23 cellular contexts compared by ENCODE assay signal in genomic region chr5:5511904-5512416, GRCh38.
A peak's percentile ranks its signal among the peaks of the same experiment; 100 is the strongest.
DNase-seq lines count a peak whose midpoint lies in the region; ATAC-seq and TF ChIP-seq lines count a peak whose summit lies in the region.
"Had no signal": no experiment of that assay in that cellular context is flagged by ENCODE, and none has a peak within 500 bp of the region (broad histone marks: within the 10 kb centered on the region; RNA-seq: fewer than 3 reads in every experiment).

No MANE protein-coding gene starts in this region.

- WGBS in SK-N-SH (ENCODE audit: low lambda C conversion rate), result 57% methylated on average over 5 of the region's 11 CpGs

- H3K9me2 ChIP-seq in SK-N-SH, result no peaks in the 10 kb centered on the region

- H2AFZ ChIP-seq in SK-N-SH (ENCODE audit: low read depth), result no peak overlapping the region
- H2AFZ ChIP-seq: GM23338 had no signal

- H3K27me3 ChIP-seq in SK-N-SH (ENCODE audit: insufficient read depth), result no peaks in the 10 kb centered on the region
- H3K27me3 ChIP-seq in tibial artery, result no peaks in the 10 kb centered on the region
- H3K27me3 ChIP-seq: BE2C; BLaER1 treated with 17β-estradiol and CSF1 and Interleukin-3, amounts not matched to agents 10 nM and 100 nM had no signal

- no peaks in the 10 kb centered on the region for H4K20me1 ChIP-seq in SK-N-SH (ENCODE audit: insufficient read depth)
- H4K20me1 ChIP-seq: BLaER1 treated with 17β-estradiol and CSF1 and Interleukin-3, amounts not matched to agents 10 nM and 100 nM had no signal

- H3K4me3 Mint-ChIP-seq in stimulated activated naive B cell treated with anti-CD40 and anti-IgM and Interleukin-4, amounts not matched to agents 10 μg/mL and 1 μg/mL and 100 μg/mL, for 72 hours, result no peak overlapping the region
- H3K4me3 Mint-ChIP-seq in natural killer cell treated with Interleukin-12 subunit alpha and Interleukin-12 subunit beta and Interleukin-15 and Interleukin-18, amount 100 ng/mL, for 72 hours, result no peak overlapping the region
- H3K4me3 Mint-ChIP-seq: CD14-positive monocyte; CD4-positive, alpha-beta T cell; CD8-positive, alpha-beta memory T cell; GM23338 had no signal

- TF ChIP-seq EP300 in SK-N-SH (IDR thresholded peaks at IDR 0.05; ENCODE audit: borderline replicate concordance in 1 of 2, low read depth in 1 of 2, low read length in 1 of 2), result no peak

- H3K36me3 ChIP-seq in SK-N-SH (replicated peaks in 1 of 2; ENCODE audit: control insufficient read depth in 1 of 2, insufficient read depth in 2 of 2, low read length in 1 of 2) (no peaks in the 10 kb centered on the region), tibial artery (no peaks in the 10 kb centered on the region)
- H3K36me3 ChIP-seq: BE2C; BLaER1 treated with 17β-estradiol and CSF1 and Interleukin-3, amounts not matched to agents 10 nM and 100 nM had no signal

- H3K4me1 Mint-ChIP-seq in stimulated activated naive B cell treated with anti-CD40 and anti-IgM and Interleukin-4, amounts not matched to agents 10 μg/mL and 1 μg/mL and 100 μg/mL, for 72 hours, result no peaks in the 10 kb centered on the region
- no peaks in the 10 kb centered on the region for H3K4me1 Mint-ChIP-seq in natural killer cell treated with Interleukin-12 subunit alpha and Interleukin-12 subunit beta and Interleukin-15 and Interleukin-18, amount 100 ng/mL, for 72 hours (ENCODE audit: low read depth in 2 of 2)
- H3K4me1 Mint-ChIP-seq: CD14-positive monocyte; CD8-positive, alpha-beta memory T cell; GM23338 had no signal

- H3K27ac Mint-ChIP-seq in stimulated activated naive B cell treated with anti-CD40 and anti-IgM and Interleukin-4, amounts not matched to agents 10 μg/mL and 1 μg/mL and 100 μg/mL, for 72 hours, result no peak overlapping the region
- no peak overlapping the region for H3K27ac Mint-ChIP-seq in natural killer cell treated with Interleukin-12 subunit alpha and Interleukin-12 subunit beta and Interleukin-15 and Interleukin-18, amount 100 ng/mL, for 72 hours
- H3K27ac Mint-ChIP-seq: CD14-positive monocyte; CD4-positive, alpha-beta T cell; CD8-positive, alpha-beta memory T cell; GM23338 had no signal

- H3K4me3 ChIP-seq in SK-N-SH (ENCODE audit: low read depth in 2 of 2, low read length in 1 of 2) (no peak overlapping the region), tibial artery (no peak overlapping the region)
- H3K4me3 ChIP-seq: A549; BLaER1 treated with 17β-estradiol and CSF1 and Interleukin-3, amounts not matched to agents 10 nM and 100 nM; GM12878; GM23338 had no signal

- H3F3A ChIP-seq in SK-N-SH (replicated peaks; ENCODE audit: insufficient read depth), result no peaks in the 10 kb centered on the region

- no peak overlapping the region for H3K9ac ChIP-seq in SK-N-SH
- H3K9ac ChIP-seq: BLaER1 treated with 17β-estradiol and CSF1 and Interleukin-3, amounts not matched to agents 10 nM and 100 nM had no signal

- H3K4me1 ChIP-seq in SK-N-SH (ENCODE audit: control insufficient read depth in 1 of 2, insufficient read depth in 2 of 2, low read depth in 1 of 2, low read length in 1 of 2) (peaks cover 0 to 23% of the 10 kb centered on the region in 2 experiments; a peak in 2 of 4 replicates), tibial artery (no peaks in the 10 kb centered on the region)
- H3K4me1 ChIP-seq: A549 had no signal

- H3K27ac ChIP-seq in SK-N-SH (ENCODE audit: low read depth in 2 of 2, low read length in 1 of 2) (peak overlapping the region in 1 of 2 experiments; percentile 99; a peak in 2 of 4 replicates), tibial artery (no peak overlapping the region)
- H3K27ac ChIP-seq: A549; BLaER1 treated with 17β-estradiol and CSF1 and Interleukin-3, amounts not matched to agents 10 nM and 100 nM had no signal

- H3K27me3 Mint-ChIP-seq in stimulated activated naive B cell treated with anti-CD40 and anti-IgM and Interleukin-4, amounts not matched to agents 10 μg/mL and 1 μg/mL and 100 μg/mL, for 72 hours, result peaks cover 37 to 58% of the 10 kb centered on the region in 2 donors
- peaks cover 38 to 40% of the 10 kb centered on the region in 2 donors for H3K27me3 Mint-ChIP-seq in natural killer cell treated with Interleukin-12 subunit alpha and Interleukin-12 subunit beta and Interleukin-15 and Interleukin-18, amount 100 ng/mL, for 72 hours

- intact Hi-C loops in tibial artery (cut with DNase I; ENCODE audit: low total_unique reads), result no loop called here

- H3K79me2 ChIP-seq in SK-N-SH (ENCODE audit: insufficient read depth), result no peaks in the 10 kb centered on the region

- no peak for ATAC-seq in SK-N-SH treated with all-trans-retinoic acid at 6 μM for 48 hours
- ATAC-seq in stimulated activated naive B cell treated with anti-CD40 and anti-IgM and Interleukin-4, amounts not matched to agents 10 μg/mL and 1 μg/mL and 100 μg/mL, for 72 hours (replicated peaks), result peak; percentile 52 to 57
- ATAC-seq in natural killer cell treated with Interleukin-12 subunit alpha and Interleukin-12 subunit beta and Interleukin-15 and Interleukin-18, amount 100 ng/mL, for 72 hours, result no peak
- ATAC-seq: A549, GM12878, GM23338 had no signal

- no peak overlapping the region for H3K4me2 ChIP-seq in SK-N-SH
- H3K4me2 ChIP-seq: A549; BLaER1 treated with 17β-estradiol and CSF1 and Interleukin-3, amounts not matched to agents 10 nM and 100 nM; GM23338 had no signal

- H3K9me3 ChIP-seq in SK-N-SH (no peaks in the 10 kb centered on the region), tibial artery (no peaks in the 10 kb centered on the region)
- H3K9me3 ChIP-seq: A549; BE2C; BLaER1 treated with 17β-estradiol and CSF1 and Interleukin-3, amounts not matched to agents 10 nM and 100 nM had no signal

- no peak for TF ChIP-seq CTCF in SK-N-SH (IDR thresholded peaks at IDR 0.05)
- no peak for TF ChIP-seq CTCF in tibial artery (IDR thresholded peaks at IDR 0.05)

- DNase-seq in SK-N-SH (peak; percentile 32), islet precursor cell (peak; percentile 16), tibial artery (no peak), occipital lobe (lab: John Stamatoyannopoulos, UW) (no peak)
- no peak for DNase-seq in stimulated activated naive B cell treated with anti-CD40 and anti-IgM and Interleukin-4, amounts not matched to agents 10 μg/mL and 1 μg/mL and 100 μg/mL, for 72 hours
- DNase-seq in natural killer cell treated with Interleukin-12 subunit alpha and Interleukin-12 subunit beta and Interleukin-15 and Interleukin-18, amount 100 ng/mL, for 72 hours (ENCODE audit: low spot score), result no peak
- DNase-seq: 8988T; ACHN; AML-193; BE2C; CD4-positive, alpha-beta T cell; CD8-positive, alpha-beta memory T cell; DMS 273 treated with DMSO at 0.1 percent for 48 hours; DMS79; EL; GDM1; HCEC 1CT had no signal

- no peaks in the 10 kb centered on the region for H3K36me3 Mint-ChIP-seq in stimulated activated naive B cell treated with anti-CD40 and anti-IgM and Interleukin-4, amounts not matched to agents 10 μg/mL and 1 μg/mL and 100 μg/mL, for 72 hours
- H3K36me3 Mint-ChIP-seq in natural killer cell treated with Interleukin-12 subunit alpha and Interleukin-12 subunit beta and Interleukin-15 and Interleukin-18, amount 100 ng/mL, for 72 hours, result peaks cover 5% of the 10 kb centered on the region
- H3K36me3 Mint-ChIP-seq: CD14-positive monocyte; CD8-positive, alpha-beta memory T cell had no signal

- peaks cover 0 to 2% of the 10 kb centered on the region in 2 donors for H3K9me3 Mint-ChIP-seq in stimulated activated naive B cell treated with anti-CD40 and anti-IgM and Interleukin-4, amounts not matched to agents 10 μg/mL and 1 μg/mL and 100 μg/mL, for 72 hours
- no peaks in the 10 kb centered on the region for H3K9me3 Mint-ChIP-seq in natural killer cell treated with Interleukin-12 subunit alpha and Interleukin-12 subunit beta and Interleukin-15 and Interleukin-18, amount 100 ng/mL, for 72 hours
- H3K9me3 Mint-ChIP-seq: CD4-positive, alpha-beta T cell; CD8-positive, alpha-beta memory T cell had no signal

- POLR2A ChIA-PET in SK-N-SH (lab: Yijun Ruan, JAX), result interaction anchor here (0.9 to 2.1 kb wide), 3 partner anchors 12 to 179 kb away, joined by 3 to 9 read pairs (median 5); no protein-coding TSS in a partner anchor

- CTCF ChIA-PET in SK-N-SH (lab: Yijun Ruan, JAX), result interaction anchor here (0.9 to 2.1 kb wide), 3 partner anchors 15 to 105 kb away, joined by 4 to 11 read pairs (median 5); no protein-coding TSS in a partner anchor

- TF ChIP-seq RAD21 in SK-N-SH (IDR thresholded peaks at IDR 0.05; ENCODE audit: low read length), result no peak

TF ChIP-seq in SK-N-SH, 30 proteins besides CTCF, POLR2A, EP300 and RAD21 (continues in another document):
- TF ChIP-seq USF2 (IDR thresholded peaks at IDR 0.05; ENCODE audit: borderline replicate concordance, low read depth, low read length), result no peak

TF ChIP-seq in SK-N-SH treated with all-trans-retinoic acid at 6 μM for 48 hours, 23 proteins besides CTCF, POLR2A, EP300 and RAD21 (continues in another document):
- TF ChIP-seq BACH2 (CRISPR knock-in tag; IDR thresholded peaks at IDR 0.05; ENCODE audit: borderline replicate concordance) (no peak), ESRRG (CRISPR knock-in tag; IDR thresholded peaks at IDR 0.05) (no peak), CSDC2 (CRISPR knock-in tag; IDR thresholded peaks at IDR 0.05) (no peak), ZFP3 (CRISPR knock-in tag; IDR thresholded peaks at IDR 0.05) (no peak), TCF4 (CRISPR knock-in tag; IDR thresholded peaks at IDR 0.05; ENCODE audit: borderline replicate concordance) (no peak), ZFP30 (CRISPR knock-in tag; IDR thresholded peaks at IDR 0.05) (no peak), ZNF8 (CRISPR knock-in tag; IDR thresholded peaks at IDR 0.05) (no peak), OSR1 (CRISPR knock-in tag; IDR thresholded peaks at IDR 0.05) (no peak)
- TF ChIP-seq, protein P1, sequence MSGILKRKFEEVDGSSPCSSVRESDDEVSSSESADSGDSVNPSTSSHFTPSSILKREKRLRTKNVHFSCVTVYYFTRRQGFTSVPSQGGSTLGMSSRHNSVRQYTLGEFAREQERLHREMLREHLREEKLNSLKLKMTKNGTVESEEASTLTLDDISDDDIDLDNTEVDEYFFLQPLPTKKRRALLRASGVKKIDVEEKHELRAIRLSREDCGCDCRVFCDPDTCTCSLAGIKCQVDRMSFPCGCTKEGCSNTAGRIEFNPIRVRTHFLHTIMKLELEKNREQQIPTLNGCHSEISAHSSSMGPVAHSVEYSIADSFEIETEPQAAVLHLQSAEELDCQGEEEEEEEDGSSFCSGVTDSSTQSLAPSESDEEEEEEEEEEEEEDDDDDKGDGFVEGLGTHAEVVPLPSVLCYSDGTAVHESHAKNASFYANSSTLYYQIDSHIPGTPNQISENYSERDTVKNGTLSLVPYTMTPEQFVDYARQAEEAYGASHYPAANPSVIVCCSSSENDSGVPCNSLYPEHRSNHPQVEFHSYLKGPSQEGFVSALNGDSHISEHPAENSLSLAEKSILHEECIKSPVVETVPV (CRISPR knock-in tag; IDR thresholded peaks at IDR 0.05), result no peak

Comparison
In these comparisons a context has a peak if more than half of its experiments do, and no peak if none do; other contexts are left out.
1. DNase-seq: peak in SK-N-SH (single experiment) and islet precursor cell (single experiment); none in stimulated activated naive B cell treated with anti-CD40 and anti-IgM and Interleukin-4, amounts not matched to agents 10 μg/mL and 1 μg/mL and 100 μg/mL, for 72 hours (single experiment), natural killer cell treated with Interleukin-12 subunit alpha and Interleukin-12 subunit beta and Interleukin-15 and Interleukin-18, amount 100 ng/mL, for 72 hours (single experiment), tibial artery (0 of 2) and occipital lobe (single experiment).
2. ATAC-seq: peak in stimulated activated naive B cell treated with anti-CD40 and anti-IgM and Interleukin-4, amounts not matched to agents 10 μg/mL and 1 μg/mL and 100 μg/mL, for 72 hours (2 of 2); none in SK-N-SH treated with all-trans-retinoic acid at 6 μM for 48 hours (single experiment) and natural killer cell treated with Interleukin-12 subunit alpha and Interleukin-12 subunit beta and Interleukin-15 and Interleukin-18, amount 100 ng/mL, for 72 hours (0 of 2).